In the genomic region with DNA sequence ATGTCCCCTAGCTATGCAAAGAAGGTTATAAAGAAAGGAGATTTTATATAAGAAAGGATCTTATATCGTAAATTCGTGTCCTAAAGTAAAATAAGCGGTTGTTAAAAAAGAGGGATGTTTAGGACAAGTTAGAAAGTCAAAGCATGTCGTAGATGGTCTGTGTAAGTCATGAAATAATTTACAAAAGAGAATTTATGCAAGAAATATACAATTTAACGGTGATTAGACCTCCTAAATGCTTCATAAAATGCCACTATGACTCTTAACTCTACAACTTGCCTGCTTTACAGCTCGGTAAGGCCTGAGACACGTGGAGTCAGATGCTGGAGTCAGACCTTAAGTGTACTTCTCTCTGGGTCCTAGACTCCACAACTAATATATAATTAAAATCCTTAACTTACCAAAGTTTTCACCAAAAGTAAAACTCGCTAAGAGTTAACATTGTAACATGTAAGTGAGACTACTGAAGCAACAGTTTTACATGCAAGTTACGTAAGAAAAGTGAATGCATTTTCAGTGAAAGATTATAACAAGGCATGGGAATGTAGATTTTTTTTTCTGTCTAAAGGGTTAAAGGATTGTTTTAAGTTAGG, we compare ENCODE assay signal across 14 cellular contexts. TPM values are rescaled to one million over a fixed set of nuclear protein-coding genes. Genes with fewer than 3 reads are reported as not detected.
DNase-seq lines count a peak whose midpoint lies in the region; ATAC-seq lines count a peak whose summit lies in the region.
"Had no signal": no experiment of that assay in that cellular context is flagged by ENCODE, and none has a peak within 500 bp of the region (broad histone marks: within the 10 kb centered on the region; RNA-seq: fewer than 3 reads in every experiment).

No MANE protein-coding gene starts in this region.

- H3K4me3 Mint-ChIP-seq in stimulated activated memory B cell treated with anti-CD40 and anti-IgM and Interleukin-4, amounts not matched to agents 10 μg/mL and 1 μg/mL and 100 μg/mL, for 72 hours = no peak overlapping the region
- H3K4me3 Mint-ChIP-seq: activated CD4-positive, alpha-beta memory T cell treated with anti-CD3 and anti-CD28 coated beads for 36 hours; activated T-helper 1 cell treated with anti-CD3 and anti-CD28 coated beads, Interleukin-12 subunit alpha, Interleukin-12 subunit beta, Interleukin-2, Interleukin-4 antibody, amounts not matched to agents 30 ng/mL and 10 ng/mL and 1 ng/mL, durations not matched to agents 14 hours and 24 hours and 36 hours; CD14-positive monocyte had no signal

- DNase-seq in Caki2 (ENCODE audit: low read depth) = peak; percentile 19
- peak; percentile 20 for DNase-seq in HS-27A (ENCODE audit: low read depth)
- DNase-seq in RPMI7951 (ENCODE audit: low read depth) = peak; percentile 39
- DNase-seq in fibroblast of peridontal ligament (ENCODE audit: extremely low read depth) = peak; percentile 9
- no peak for DNase-seq in posterior vena cava (ENCODE audit: low spot score)
- DNase-seq: activated CD4-positive, alpha-beta memory T cell treated with anti-CD3 and anti-CD28 coated beads for 36 hours; hippocampal formation; left ventricle myocardium inferior; MG63 had no signal

- intact Hi-C loops in posterior vena cava (cut with DNase I) = no loop called here

- H3K9me3 Mint-ChIP-seq in stimulated activated memory B cell treated with anti-CD40 and anti-IgM and Interleukin-4, amounts not matched to agents 10 μg/mL and 1 μg/mL and 100 μg/mL, for 72 hours = peaks cover 7% of the 10 kb centered on the region

- no peak overlapping the region for H3K27ac Mint-ChIP-seq in stimulated activated memory B cell treated with anti-CD40 and anti-IgM and Interleukin-4, amounts not matched to agents 10 μg/mL and 1 μg/mL and 100 μg/mL, for 72 hours
- H3K27ac Mint-ChIP-seq: activated CD4-positive, alpha-beta memory T cell treated with anti-CD3 and anti-CD28 coated beads for 36 hours; activated T-helper 1 cell treated with anti-CD3 and anti-CD28 coated beads, Interleukin-12 subunit alpha, Interleukin-12 subunit beta, Interleukin-2, Interleukin-4 antibody, amounts not matched to agents 30 ng/mL and 10 ng/mL and 1 ng/mL, durations not matched to agents 14 hours and 24 hours and 36 hours; CD14-positive monocyte had no signal

- peaks cover 37% of the 10 kb centered on the region for H3K27me3 Mint-ChIP-seq in stimulated activated memory B cell treated with anti-CD40 and anti-IgM and Interleukin-4, amounts not matched to agents 10 μg/mL and 1 μg/mL and 100 μg/mL, for 72 hours

- H3K4me1 Mint-ChIP-seq in stimulated activated memory B cell treated with anti-CD40 and anti-IgM and Interleukin-4, amounts not matched to agents 10 μg/mL and 1 μg/mL and 100 μg/mL, for 72 hours = no peaks in the 10 kb centered on the region
- H3K4me1 Mint-ChIP-seq: CD14-positive monocyte had no signal

- no peak for ATAC-seq in HG03571 (IDR thresholded peaks at IDR 0.05; ENCODE audit: unreplicated experiment)
- ATAC-seq in stimulated activated memory B cell treated with anti-CD40 and anti-IgM and Interleukin-4, amounts not matched to agents 10 μg/mL and 1 μg/mL and 100 μg/mL, for 72 hours = no peak
- ATAC-seq in HG03460 (IDR thresholded peaks at IDR 0.05; ENCODE audit: unreplicated experiment) = no peak

- peaks cover 11% of the 10 kb centered on the region for H3K36me3 Mint-ChIP-seq in stimulated activated memory B cell treated with anti-CD40 and anti-IgM and Interleukin-4, amounts not matched to agents 10 μg/mL and 1 μg/mL and 100 μg/mL, for 72 hours
- H3K36me3 Mint-ChIP-seq: CD14-positive monocyte had no signal

- in situ Hi-C loops in Caki2 (cut with HindIII; ENCODE audit: low pct_unique_long_range_greater_than_20kb, low sequenced_read_pairs) = no loop called here

RNA-seq across cellular contexts. Expression of a gene that starts 13.3 kb away (rescaled TPM):
- total RNA-seq in Caki2 (2014; rRNA removed; shearing (Covaris generic); ENCODE audit: low replicate concordance) = 85.9 and 96.3 TPM in 2 replicates
- 42.3 and 57.7 TPM in 2 replicates for total RNA-seq in RPMI7951 (2014; rRNA removed; shearing (Covaris generic))
- total RNA-seq in posterior vena cava = 10 to 100 TPM; 35.7 to 42.6 TPM

RNA-seq across cellular contexts. Expression of a gene that starts 46.1 kb away (rescaled TPM):
- total RNA-seq in Caki2 (2014; rRNA removed; shearing (Covaris generic); ENCODE audit: low replicate concordance) = not detected in 2 replicates
- total RNA-seq in RPMI7951 (2014; rRNA removed; shearing (Covaris generic)) = 0.96 TPM in 1 of 2 replicates, not detected in the other
- 1 to 10 TPM; 1.0 to 2.8 TPM for total RNA-seq in posterior vena cava
- total RNA-seq: activated T-helper 1 cell treated with anti-CD3 and anti-CD28 coated beads, Interleukin-12 subunit alpha, Interleukin-12 subunit beta, Interleukin-2, Interleukin-4 antibody, amounts not matched to agents 30 ng/mL and 10 ng/mL and 1 ng/mL, durations not matched to agents 14 hours and 24 hours and 36 hours had no signal
